15 cellular contexts compared by ENCODE assay signal in genomic region chr22:35559354-35560005, GRCh38. TPM values are rescaled to one million over a fixed set of nuclear protein-coding genes. Genes with fewer than 3 reads are reported as not detected.
A peak's percentile ranks its signal among the peaks of the same experiment; 100 is the strongest.
DNase-seq lines count a peak whose midpoint lies in the region; ATAC-seq, FAIRE-seq and TF ChIP-seq lines count a peak whose summit lies in the region.
"Had no signal": no experiment of that assay in that cellular context is flagged by ENCODE, and none has a peak within 500 bp of the region (broad histone marks: within the 10 kb centered on the region; RNA-seq: fewer than 3 reads in every experiment).

No MANE protein-coding gene starts in this region.

- H3K27ac ChIP-seq in small intestine (ENCODE audit: low read depth in 1 of 2, low read length in 1 of 2): no peak overlapping the region
- H3K27ac ChIP-seq: BLaER1 had no signal

- no peaks in the 10 kb centered on the region for H3K27me3 ChIP-seq in small intestine (ENCODE audit: control insufficient read depth in 2 of 2, insufficient read depth in 2 of 2, low read length in 2 of 2)
- H3K27me3 ChIP-seq: BLaER1 had no signal

- H3K4me3 ChIP-seq in epithelial cell of esophagus (ENCODE audit: low read length) (no peak overlapping the region), small intestine (ENCODE audit: low read depth in 1 of 2, low read length in 2 of 2) (no peak overlapping the region)
- H3K4me3 ChIP-seq: BLaER1 had no signal

- ATAC-seq in sciatic nerve (no peak), GM21515 (IDR thresholded peaks at IDR 0.05; ENCODE audit: unreplicated experiment) (no peak), HG03571 (IDR thresholded peaks at IDR 0.05; ENCODE audit: unreplicated experiment) (no peak)

- peak; percentile 92 for FAIRE-seq in G401.6 (lab: Jason Lieb, UNC)
- peak; percentile 87 for FAIRE-seq in TTC549 (lab: Jason Lieb, UNC)
- FAIRE-seq in small intestine (lab: Jason Lieb, UNC): peak; percentile 89
- FAIRE-seq: GM12891, GM19239 had no signal

- DNase-seq in epithelial cell of esophagus (ENCODE audit: low read depth) (peak; percentile 69), small intestine (no peak), sciatic nerve (ENCODE audit: low spot score) (no peak)
- DNase-seq: GOT3, KG1, NCI-H1105, NCI-H1694 treated with DMSO at 0.1 percent for 48 hours, NCI-H69 had no signal

- 60 to 82% (median 79%) methylated on average over 2 of the region's 2 CpGs for WGBS in small intestine, 3 donors

- no peak for TF ChIP-seq CTCF in epithelial cell of esophagus (IDR thresholded peaks at IDR 0.05; ENCODE audit: insufficient read depth, low read depth, low read length, missing control alignments)

- no peaks in the 10 kb centered on the region for H3K4me1 ChIP-seq in small intestine (ENCODE audit: control insufficient read depth in 2 of 2, insufficient read depth in 1 of 2, low read depth in 1 of 2, low read length in 1 of 2)

- intact Hi-C loops in sciatic nerve (cut with DNase I): no loop called here

- no peaks in the 10 kb centered on the region for H3K9me3 ChIP-seq in small intestine (ENCODE audit: control insufficient read depth, low read depth)
- H3K9me3 ChIP-seq: BLaER1 had no signal

- H3K36me3 ChIP-seq in small intestine (ENCODE audit: control insufficient read depth in 2 of 2, insufficient read depth in 2 of 2, low read length in 2 of 2): no peaks in the 10 kb centered on the region
- H3K36me3 ChIP-seq: BLaER1 had no signal

RNA-seq across cellular contexts. Expression of gene RASD2, which starts 18.8 kb away (rescaled TPM):
- polyA plus RNA-seq in small intestine: 1 to 10 TPM in 2 of 3 donors, under 1 TPM in 1; 0.54 to 1.8 (median 1.6) TPM
- 0.45 TPM for total RNA-seq in sciatic nerve

RNA-seq across cellular contexts. Expression of gene MB, which starts 57.6 kb away (rescaled TPM):
- polyA plus RNA-seq in small intestine: 100 to 1,000 TPM in 1 of 3 donors, 10 to 100 TPM in 1, 1 to 10 TPM in 1; 1.9 to 106 (median 76.9) TPM
- total RNA-seq in sciatic nerve: not detected
